Comparison of ENCODE assay signal across 16 cellular contexts in genomic region chr14:45559626-45560025, GRCh38.
A peak's percentile ranks its signal among the peaks of the same experiment; 100 is the strongest.
DNase-seq lines count a peak whose midpoint lies in the region; ATAC-seq, FAIRE-seq and TF ChIP-seq lines count a peak whose summit lies in the region.
"Had no signal": no experiment of that assay in that cellular context is flagged by ENCODE, and none has a peak within 500 bp of the region (broad histone marks: within the 10 kb centered on the region; RNA-seq: fewer than 3 reads in every experiment).

No MANE protein-coding gene starts in this region.

- peak; percentile 3 for DNase-seq in H7
- peak; percentile 48 for DNase-seq in Karpas-422
- DNase-seq in GM12878 (ENCODE audit: low read depth, low spot score), result no peak
- no peak for DNase-seq in neural progenitor cell (ENCODE audit: low spot score)
- no peak for DNase-seq in GM19240 (ENCODE audit: insufficient read length, low spot score)
- DNase-seq in effector memory CD4-positive, alpha-beta T cell, result no peak
- DNase-seq in right cardiac atrium, result no peak
- DNase-seq: BE2C, GM23248, Kasumi-1, NCI-H1417, NCI-H1694 treated with DMSO at 0.1 percent for 48 hours, NCI-H2081 treated with DMSO at 0.1 percent for 48 hours, NCI-H748 treated with DMSO at 0.1 percent for 48 hours, OCI-M1, Right ventricle myocardium superior had no signal

- RAD21 ChIA-PET in GM12878 (lab: Charles Lee; ENCODE audit: unreplicated experiment), result no interaction called here

- no peak for FAIRE-seq in GM12878 (lab: Jason Lieb, UNC)

- no peaks in the 10 kb centered on the region for H3K36me3 Mint-ChIP-seq in neural progenitor cell

- no peak overlapping the region for H3K4me3 Mint-ChIP-seq in neural progenitor cell

- H3K27me3 Mint-ChIP-seq in neural progenitor cell (ENCODE audit: insufficient read depth, low read depth), result no peaks in the 10 kb centered on the region

- no peaks in the 10 kb centered on the region for H3K9me2 ChIP-seq in Karpas-422 (replicated peaks; ENCODE audit: insufficient read depth, low read length)

- CTCF ChIA-PET in GM12878 (lab: Yijun Ruan, JAX), result no interaction called here

- no peaks in the 10 kb centered on the region for H4K20me1 ChIP-seq in Karpas-422 (ENCODE audit: insufficient read depth, low read depth, low read length)
- no peaks in the 10 kb centered on the region for H4K20me1 ChIP-seq in GM12878 (ENCODE audit: control insufficient read depth, insufficient read depth)
- H4K20me1 ChIP-seq in neural progenitor cell (ENCODE audit: low read depth), result no peaks in the 10 kb centered on the region

- H3K4me3 ChIP-seq in H7 (ENCODE audit: insufficient read depth, low read depth, low read length) (no peak overlapping the region), Karpas-422 (ENCODE audit: low read length) (no peak overlapping the region), GM12878 (no peak overlapping the region), neural progenitor cell (no peak overlapping the region), right cardiac atrium (ENCODE audit: low read length) (no peak overlapping the region)
- H3K4me3 ChIP-seq in effector memory CD4-positive, alpha-beta T cell (ENCODE audit: insufficient read depth, low read depth, low read length, poor library complexity, severe bottlenecking), result no peak overlapping the region
- H3K4me3 ChIP-seq: GM23248 had no signal

- WGBS in GM12878 (ENCODE audit: insufficient coverage, insufficient replicate concordance, low lambda C conversion rate, missing lambda C conversion rate), result 2% methylated on average over 5 of the region's 5 CpGs
- WGBS in right cardiac atrium, result 77% methylated on average over 5 of the region's 5 CpGs

- no peaks in the 10 kb centered on the region for H3F3A ChIP-seq in neural progenitor cell (ENCODE audit: low read depth)

- intact Hi-C loops in GM12878 (cut with micrococcal nuclease; ENCODE audit: unreplicated experiment), result no loop called here
- intact Hi-C loops in right cardiac atrium (cut with DNase I), result no loop called here

- no peak for TF ChIP-seq EP300 in GM12878 (IDR thresholded peaks at IDR 0.05; ENCODE audit: borderline replicate concordance in 1 of 2, control insufficient read depth in 1 of 2, low read depth in 2 of 2, low read length in 2 of 2)

- H2AFZ ChIP-seq in Karpas-422 (ENCODE audit: low read length) (no peak overlapping the region), GM12878 (ENCODE audit: control insufficient read depth, low read depth, low read length) (no peak overlapping the region), neural progenitor cell (replicated peaks) (peak overlapping the region; percentile 22)
- H2AFZ ChIP-seq: GM23248 had no signal

- in situ Hi-C loops in GM12878 (cut with MboI), result no loop called here

- H3K4me1 ChIP-seq in Karpas-422 (ENCODE audit: low read length) (no peaks in the 10 kb centered on the region), GM12878 (ENCODE audit: control insufficient read depth, insufficient read depth, low read length) (no peaks in the 10 kb centered on the region), neural progenitor cell (peaks cover 3% of the 10 kb centered on the region), right cardiac atrium (ENCODE audit: control insufficient read depth, insufficient read depth, low read length) (no peaks in the 10 kb centered on the region)
- H3K4me1 ChIP-seq in effector memory CD4-positive, alpha-beta T cell (ENCODE audit: control insufficient read depth, insufficient read depth, low read length, poor library complexity, severe bottlenecking), result no peaks in the 10 kb centered on the region
- H3K4me1 ChIP-seq: BE2C had no signal

- H3K27me3 ChIP-seq in H7 (ENCODE audit: control insufficient read depth, insufficient read depth, low read length), result no peaks in the 10 kb centered on the region
- H3K27me3 ChIP-seq in Karpas-422 (ENCODE audit: low read length), result no peaks in the 10 kb centered on the region
- H3K27me3 ChIP-seq in GM12878 (replicated peaks in 1 of 2; ENCODE audit: control insufficient read depth in 2 of 2, insufficient read depth in 2 of 2, low read length in 1 of 2), result no peaks in the 10 kb centered on the region
- H3K27me3 ChIP-seq in neural progenitor cell, result no peaks in the 10 kb centered on the region
- no peaks in the 10 kb centered on the region for H3K27me3 ChIP-seq in effector memory CD4-positive, alpha-beta T cell (replicated peaks; ENCODE audit: control insufficient read depth, insufficient read depth, low read length, poor library complexity, severe bottlenecking)
- H3K27me3 ChIP-seq in right cardiac atrium (ENCODE audit: control insufficient read depth, insufficient read depth), result no peaks in the 10 kb centered on the region
- H3K27me3 ChIP-seq: BE2C had no signal

- H3K27ac Mint-ChIP-seq in neural progenitor cell, result no peak overlapping the region

- SMC1A ChIA-PET in GM12878 (lab: Charles Lee; ENCODE audit: uncharacterized antibody, unreplicated experiment), result interaction anchor here (1.4 kb wide), 1 partner anchor 9 kb away, joined by 3 read pairs; no protein-coding TSS in a partner anchor

- POLR2A ChIA-PET in GM12878 (lab: Charles Lee), result no interaction called here

- H3K9ac ChIP-seq in Karpas-422 (ENCODE audit: low read length), result no peak overlapping the region
- H3K9ac ChIP-seq in GM12878 (ENCODE audit: control insufficient read depth, insufficient read depth, low read length), result no peak overlapping the region
- H3K9ac ChIP-seq in neural progenitor cell, result no peak overlapping the region
- H3K9ac ChIP-seq: GM23248 had no signal

- no peaks in the 10 kb centered on the region for H3K79me2 ChIP-seq in Karpas-422 (ENCODE audit: low read length)
- H3K79me2 ChIP-seq in GM12878 (ENCODE audit: control insufficient read depth, insufficient read depth, low read length), result no peaks in the 10 kb centered on the region
- H3K79me2 ChIP-seq in neural progenitor cell (ENCODE audit: low read depth), result no peaks in the 10 kb centered on the region

- TF ChIP-seq CTCF in GM12878 (IDR thresholded peaks at IDR 0.05 in 2 of 3, conservative IDR thresholded peaks at IDR 0.05 in 1 of 3; ENCODE audit: control insufficient read depth in 2 of 3, extremely low read depth in 1 of 3, insufficient read depth in 1 of 3, low read depth in 3 of 3, low read length in 3 of 3) (no peak), neural progenitor cell (IDR thresholded peaks at IDR 0.05) (no peak)

- no peaks in the 10 kb centered on the region for H3K9me3 ChIP-seq in Karpas-422 (ENCODE audit: low read length)
- H3K9me3 ChIP-seq in GM12878 (replicated peaks; ENCODE audit: control insufficient read depth, insufficient read depth, low read length), result no peaks in the 10 kb centered on the region
- H3K9me3 ChIP-seq in neural progenitor cell (ENCODE audit: low read depth), result no peaks in the 10 kb centered on the region
- H3K9me3 ChIP-seq in effector memory CD4-positive, alpha-beta T cell (ENCODE audit: control insufficient read depth, low read length), result no peaks in the 10 kb centered on the region
- no peaks in the 10 kb centered on the region for H3K9me3 ChIP-seq in right cardiac atrium (ENCODE audit: control insufficient read depth, low read length)
- H3K9me3 ChIP-seq: BE2C had no signal

- ATAC-seq in GM12878 (peak; percentile 68), right cardiac atrium (no peak)

- H3K36me3 ChIP-seq in H7 (replicated peaks; ENCODE audit: control insufficient read depth, insufficient read depth, low read length) (no peaks in the 10 kb centered on the region), Karpas-422 (ENCODE audit: insufficient read depth, low read length) (no peaks in the 10 kb centered on the region), GM12878 (ENCODE audit: control insufficient read depth in 2 of 2, insufficient read depth in 2 of 2, low read length in 1 of 2) (no peaks in the 10 kb centered on the region), neural progenitor cell (no peaks in the 10 kb centered on the region)
- no peaks in the 10 kb centered on the region for H3K36me3 ChIP-seq in effector memory CD4-positive, alpha-beta T cell (ENCODE audit: control insufficient read depth, insufficient read depth, low read length)
- H3K36me3 ChIP-seq: BE2C had no signal

- no peak for TF ChIP-seq RAD21 in GM12878 (IDR thresholded peaks at IDR 0.05; ENCODE audit: insufficient read depth, low read depth, low read length)

- BruUV-seq in GM12878 (replicated peaks; lab: Mats Ljungman, UMichigan), result no TSS peak

- no peak overlapping the region for H3K4me2 ChIP-seq in Karpas-422 (ENCODE audit: low read depth, low read length, poor library complexity, severe bottlenecking)
- no peak overlapping the region for H3K4me2 ChIP-seq in GM12878 (ENCODE audit: control insufficient read depth, insufficient read depth)
- no peak overlapping the region for H3K4me2 ChIP-seq in neural progenitor cell

- H3K27ac ChIP-seq in Karpas-422 (ENCODE audit: low read length) (no peak overlapping the region), GM12878 (ENCODE audit: control insufficient read depth, insufficient read depth) (no peak overlapping the region), neural progenitor cell (no peak overlapping the region), right cardiac atrium (ENCODE audit: low read length) (no peak overlapping the region)
- no peak overlapping the region for H3K27ac ChIP-seq in effector memory CD4-positive, alpha-beta T cell (ENCODE audit: insufficient read depth, low read length, poor library complexity, severe bottlenecking)
- H3K27ac ChIP-seq: GM23248 had no signal

- no peak for TF ChIP-seq POLR2A in GM12878 (IDR thresholded peaks at IDR 0.05; ENCODE audit: low read depth, low read length)

- no peaks in the 10 kb centered on the region for H3K4me1 Mint-ChIP-seq in neural progenitor cell

- H3K9me3 Mint-ChIP-seq in neural progenitor cell, result no peaks in the 10 kb centered on the region

TF ChIP-seq in GM12878, 131 proteins besides CTCF, POLR2A, EP300 and RAD21:
- TF ChIP-seq EZH2 (IDR thresholded peaks at IDR 0.05; ENCODE audit: borderline replicate concordance, control insufficient read depth, low read depth, low read length) (no peak), ZZZ3 (IDR thresholded peaks at IDR 0.05; ENCODE audit: control insufficient read depth, insufficient read length, low read depth) (no peak), CBX3 (IDR thresholded peaks at IDR 0.05; ENCODE audit: borderline replicate concordance, low read depth) (no peak), PAX5 (IDR thresholded peaks at IDR 0.05; ENCODE audit: borderline replicate concordance, low read depth, low read length) (no peak), NFIC (IDR thresholded peaks at IDR 0.05; ENCODE audit: low read depth, low read length) (no peak), SMARCA5 (IDR thresholded peaks at IDR 0.05) (no peak)

Comparison
In these comparisons a context has a peak if more than half of its experiments do, and no peak if none do; other contexts are left out.
1. DNase-seq: peak in H7 (single experiment) and Karpas-422 (single experiment); none in GM12878 (single experiment), neural progenitor cell (single experiment), GM19240 (single experiment), effector memory CD4-positive, alpha-beta T cell (0 of 3) and right cardiac atrium (0 of 3).